In genomic region chr22:46792061-46792796, GRCh38 we compare ENCODE assay signal across 10 cellular contexts. TPM values are rescaled to one million over a fixed set of nuclear protein-coding genes. Genes with fewer than 3 reads are reported as not detected.
A peak's percentile ranks its signal among the peaks of the same experiment; 100 is the strongest.
DNase-seq lines count a peak whose midpoint lies in the region; ATAC-seq and TF ChIP-seq lines count a peak whose summit lies in the region.
"Had no signal": no experiment of that assay in that cellular context is flagged by ENCODE, and none has a peak within 500 bp of the region (broad histone marks: within the 10 kb centered on the region; RNA-seq: fewer than 3 reads in every experiment).

No MANE protein-coding gene starts in this region.

- H3K27ac ChIP-seq in left ventricle myocardium inferior (replicated peaks) (peak overlapping the region; percentile 36), brain microvascular endothelial cell (peak overlapping the region; percentile 93), lower lobe of right lung (peak overlapping the region; percentile 77), uterus (peak overlapping the region; percentile 72 to 81)

- no peak overlapping the region for H3K4me3 ChIP-seq in left ventricle myocardium inferior
- no peak overlapping the region for H3K4me3 ChIP-seq in brain microvascular endothelial cell (ENCODE audit: low read depth, low read length)
- H3K4me3 ChIP-seq in lower lobe of right lung: no peak overlapping the region
- H3K4me3 ChIP-seq in uterus: no peak overlapping the region
- no peak overlapping the region for H3K4me3 ChIP-seq in MG63

- H3K9me3 ChIP-seq in left ventricle myocardium inferior (replicated peaks) (no peaks in the 10 kb centered on the region), lower lobe of right lung (no peaks in the 10 kb centered on the region), uterus (no peaks in the 10 kb centered on the region), MG63 (no peaks in the 10 kb centered on the region)

- TF ChIP-seq POLR2A in uterus (IDR thresholded peaks at IDR 0.05): no peak

- H3K36me3 ChIP-seq in left ventricle myocardium inferior (peaks cover 30% of the 10 kb centered on the region), brain microvascular endothelial cell (replicated peaks) (peaks cover 11% of the 10 kb centered on the region), lower lobe of right lung (peaks cover 42% of the 10 kb centered on the region), uterus (no peaks in the 10 kb centered on the region), MG63 (peaks cover 4% of the 10 kb centered on the region)

- TF ChIP-seq CTCF in left ventricle myocardium inferior (IDR thresholded peaks at IDR 0.05; ENCODE audit: borderline replicate concordance): no peak
- no peak for TF ChIP-seq CTCF in brain microvascular endothelial cell (IDR thresholded peaks at IDR 0.05; ENCODE audit: low read depth, low read length, missing control alignments)
- TF ChIP-seq CTCF in lower lobe of right lung (IDR thresholded peaks at IDR 0.05): no peak
- no peak for TF ChIP-seq CTCF in uterus (IDR thresholded peaks at IDR 0.05)

- in situ Hi-C loops in brain microvascular endothelial cell (cut with HindIII; ENCODE audit: low pct_ligation_motif_present, low sequenced_read_pairs): no loop called here

- H3K4me1 ChIP-seq in left ventricle myocardium inferior (peaks cover 52% of the 10 kb centered on the region), lower lobe of right lung (peaks cover 33% of the 10 kb centered on the region), uterus (no peaks in the 10 kb centered on the region)

- intact Hi-C loops in left ventricle myocardium inferior (cut with micrococcal nuclease) (no loop called here), Right ventricle myocardium superior (cut with DNase I) (no loop called here), lower lobe of right lung (cut with DNase I) (no loop called here), uterus (cut with DNase I; ENCODE audit: low total_unique reads) (no loop called here)

- DNase-seq in left ventricle myocardium inferior (no peak), Right ventricle myocardium superior (no peak), brain microvascular endothelial cell (no peak), lower lobe of right lung (no peak), uterus (no peak), AG08396 (ENCODE audit: low spot score) (no peak), MG63 (no peak)
- DNase-seq: NCI-H2029, OCI-M1 had no signal

- H3K27me3 ChIP-seq in left ventricle myocardium inferior (ENCODE audit: low read depth) (no peaks in the 10 kb centered on the region), brain microvascular endothelial cell (replicated peaks) (no peaks in the 10 kb centered on the region), lower lobe of right lung (ENCODE audit: low read depth) (no peaks in the 10 kb centered on the region), uterus (no peaks in the 10 kb centered on the region), MG63 (no peaks in the 10 kb centered on the region)

- no peak for ATAC-seq in Right ventricle myocardium superior (ENCODE audit: poor library complexity)
- peak in 1 of 2 donors; percentile 19 for ATAC-seq in lower lobe of right lung
- ATAC-seq in GM18909 (IDR thresholded peaks at IDR 0.05; ENCODE audit: poor library complexity, unreplicated experiment): no peak

RNA-seq across cellular contexts. Expression of gene TBC1D22A, which starts 29.8 kb away (rescaled TPM):
- 16.2 TPM for total RNA-seq in left ventricle myocardium inferior
- 14.0 TPM for total RNA-seq in Right ventricle myocardium superior
- total RNA-seq in lower lobe of right lung: 34.1 TPM
- total RNA-seq in uterus: 10 to 100 TPM in 3 of 4 donors, 1 to 10 TPM in 1; 9.2 to 45.3 (median 22.8) TPM
- 14.5 and 18.2 TPM in 2 replicates for total RNA-seq in MG63 (2014; rRNA removed; shearing (Covaris generic); ENCODE audit: low replicate concordance)

RNA-seq across cellular contexts. Expression of gene CERK, which starts 54.2 kb away (rescaled TPM):
- 76.9 TPM for total RNA-seq in left ventricle myocardium inferior
- total RNA-seq in Right ventricle myocardium superior: 69.0 TPM
- 26.1 TPM for total RNA-seq in lower lobe of right lung
- 10 to 100 TPM; 37.4 to 59.9 (median 57.3) TPM for total RNA-seq in uterus
- total RNA-seq in MG63 (2014; rRNA removed; shearing (Covaris generic); ENCODE audit: low replicate concordance): 23.6 and 30.1 TPM in 2 replicates

Comparison
In these comparisons a context has a peak if more than half of its experiments do, and no peak if none do; other contexts are left out.
1. H3K27ac ChIP-seq: peak in every context shown above with its lines; median percentile 93 in brain microvascular endothelial cell; 77 in lower lobe of right lung; 76 in uterus; 36 in left ventricle myocardium inferior.